1 cellular context compared by ENCODE assay signal in genomic region chr4:26861434-26862186, GRCh38.
A peak's percentile ranks its signal among the peaks of the same experiment; 100 is the strongest.
TF ChIP-seq lines count a peak whose summit lies in the region.

No MANE protein-coding gene starts in this region.

TF ChIP-seq in HepG2, 621 proteins besides CTCF, POLR2A, EP300 and RAD21 (continued from another document):
- peak; percentile 64 for TF ChIP-seq PATZ1 (CRISPR knock-in tag; IDR thresholded peaks at IDR 0.05)
- TF ChIP-seq E2F2 (CRISPR knock-in tag; IDR thresholded peaks at IDR 0.05; ENCODE audit: borderline replicate concordance), result no peak
- no peak for TF ChIP-seq GATAD1 (CRISPR knock-in tag; IDR thresholded peaks at IDR 0.05)
- no peak for TF ChIP-seq HMG20A (CRISPR knock-in tag; IDR thresholded peaks at IDR 0.05; ENCODE audit: borderline replicate concordance)
- 0 out of 2 replicates have a peak, but pooled peaks have one; percentile 49 for TF ChIP-seq ZNF678 (CRISPR knock-in tag; IDR thresholded peaks at IDR 0.05)
- no peak for TF ChIP-seq CEBPB (IDR thresholded peaks at IDR 0.05; ENCODE audit: borderline replicate concordance, low read depth, low read length)
- no peak for TF ChIP-seq TBX3 (IDR thresholded peaks at IDR 0.05; ENCODE audit: borderline replicate concordance)
- no peak for TF ChIP-seq HIC2 (CRISPR knock-in tag; IDR thresholded peaks at IDR 0.05; ENCODE audit: low read depth)
- TF ChIP-seq KDM5A (IDR thresholded peaks at IDR 0.05; ENCODE audit: borderline replicate concordance, low read length), result peak; percentile 44; the same call in 1 of the 2 replicates
- TF ChIP-seq ZNF75D (CRISPR knock-in tag; IDR thresholded peaks at IDR 0.05; ENCODE audit: borderline replicate concordance), result no peak
- TF ChIP-seq MEIS1 (CRISPR knock-in tag; IDR thresholded peaks at IDR 0.05; ENCODE audit: borderline replicate concordance), result no peak
- peak; percentile 33; the same call in 1 of the 2 replicates for TF ChIP-seq SAP130 (CRISPR knock-in tag; IDR thresholded peaks at IDR 0.05; ENCODE audit: low read depth)
- no peak for TF ChIP-seq LBX2 (CRISPR knock-in tag; IDR thresholded peaks at IDR 0.05; ENCODE audit: borderline replicate concordance)
- TF ChIP-seq ZNF501 (CRISPR knock-in tag; IDR thresholded peaks at IDR 0.05), result peak; percentile 25; the same call in 1 of the 2 replicates
- TF ChIP-seq SP4 (CRISPR knock-in tag; IDR thresholded peaks at IDR 0.05), result peak; percentile 47; the same call in 1 of the 2 replicates
- TF ChIP-seq FOXM1 (CRISPR knock-in tag; IDR thresholded peaks at IDR 0.05), result no peak
- 0 out of 2 replicates have a peak, but pooled peaks have one; percentile 15 for TF ChIP-seq SALL1 (CRISPR knock-in tag; IDR thresholded peaks at IDR 0.05)
- no peak for TF ChIP-seq ZNF572 (CRISPR knock-in tag; IDR thresholded peaks at IDR 0.05)
- 0 out of 2 replicates have a peak, but pooled peaks have one; percentile 5 for TF ChIP-seq HDAC1 (CRISPR knock-in tag; IDR thresholded peaks at IDR 0.05)
- peak; percentile 36 for TF ChIP-seq RBM39 (IDR thresholded peaks at IDR 0.05; ENCODE audit: low read depth, low read length, poor library complexity, severe bottlenecking)
- TF ChIP-seq PRDM15 (CRISPR knock-in tag; IDR thresholded peaks at IDR 0.05), result 0 out of 2 replicates have a peak, but pooled peaks have one; percentile 37
- 0 out of 2 replicates have a peak, but pooled peaks have one; percentile 62 for TF ChIP-seq ZNF691 (CRISPR knock-in tag; IDR thresholded peaks at IDR 0.05; ENCODE audit: borderline replicate concordance, low read depth)
- TF ChIP-seq ZNF251 (CRISPR knock-in tag; IDR thresholded peaks at IDR 0.05), result no peak
